ENCODE assay signal across 8 cellular contexts in genomic region chr5:178895615-178896571, GRCh38. TPM values are rescaled to one million over a fixed set of nuclear protein-coding genes. Genes with fewer than 3 reads are reported as not detected.
DNase-seq lines count a peak whose midpoint lies in the region; ATAC-seq and TF ChIP-seq lines count a peak whose summit lies in the region.

ZFP2 (plus strand) TSS chr5:178895913; CDS start chr5:178931314, 35,401 bp downstream.

- H3K79me2 ChIP-seq in GM23248 (ENCODE audit: insufficient read depth): no peaks in the 10 kb centered on the region

- no peaks in the 10 kb centered on the region for H3K9me2 ChIP-seq in GM23248 (ENCODE audit: insufficient read depth)

- H3F3A ChIP-seq in GM23248 (ENCODE audit: insufficient read depth): no peaks in the 10 kb centered on the region

- DNase-seq in A673 (ENCODE audit: low spot score) (peak; percentile 47), GM23248 (peak; percentile 76), Peyer's patch (peak; percentile 22 to 79 (median 75)), amniotic stem cell (lab: John Stamatoyannopoulos, UW) (peak; percentile 6), left ventricle myocardium inferior (peak; percentile 64), ovary (peak; percentile 37 to 75 (median 69))
- DNase-seq in stimulated activated naive CD4-positive, alpha-beta T cell treated with Interleukin-2 at 50 U/mL for 16 hours (lab: John Stamatoyannopoulos, UW): no peak

- TF ChIP-seq POLR2A in Peyer's patch (IDR thresholded peaks at IDR 0.05) (no peak), ovary (IDR thresholded peaks at IDR 0.05) (no peak)

- BruUV-seq in A673 (replicated peaks; lab: Mats Ljungman, UMichigan): no TSS peak

- WGBS in GM23248 (ENCODE audit: low coverage in 1 of 2, low lambda C conversion rate in 2 of 2, missing lambda C conversion rate in 2 of 2), 2 experiments: 3% methylated on average over 62 to 65 of the region's 79 CpGs
- WGBS in ovary, 3 donors: 0 to 2% (median 1%) methylated on average over 38 to 79 of the region's 79 CpGs

- CTCF ChIA-PET in A673 (lab: Charles Lee): no interaction called here

- POLR2A ChIA-PET in A673 (lab: Charles Lee; ENCODE audit: low non-redundant PET): no interaction called here

- intact Hi-C loops in A673 (cut with micrococcal nuclease; ENCODE audit: unreplicated experiment): no loop called here
- intact Hi-C loops in left ventricle myocardium inferior (cut with micrococcal nuclease): no loop called here
- intact Hi-C loops in ovary (cut with DNase I): no loop called here

- no peak for ATAC-seq in GM18519 (IDR thresholded peaks at IDR 0.05; ENCODE audit: low FRiP score, unreplicated experiment)

- H3K4me2 ChIP-seq in GM23248 (ENCODE audit: unreplicated experiment): peak within 1 kb of the TSS; percentile 79

- no peak for TF ChIP-seq CTCF in A673 (conservative IDR thresholded peaks at IDR 0.05; ENCODE audit: low read depth, low read length)
- no peak for TF ChIP-seq CTCF in Peyer's patch (IDR thresholded peaks at IDR 0.05)
- no peak for TF ChIP-seq CTCF in left ventricle myocardium inferior (IDR thresholded peaks at IDR 0.05; ENCODE audit: borderline replicate concordance)
- no peak for TF ChIP-seq CTCF in ovary (IDR thresholded peaks at IDR 0.05)

- no peaks in the 10 kb centered on the region for H4K20me1 ChIP-seq in GM23248 (ENCODE audit: insufficient read depth)

- H3K27me3 ChIP-seq in A673 (replicated peaks; ENCODE audit: insufficient read depth, low read depth, low read length, poor library complexity) (no peaks in the 10 kb centered on the region), GM23248 (replicated peaks; ENCODE audit: insufficient read depth) (no peaks in the 10 kb centered on the region), Peyer's patch (no peaks in the 10 kb centered on the region), left ventricle myocardium inferior (ENCODE audit: low read depth) (no peaks in the 10 kb centered on the region), ovary (no peaks in the 10 kb centered on the region)

- TF ChIP-seq EP300 in ovary (IDR thresholded peaks at IDR 0.05): no peak

- peak within 1 kb of the TSS; percentile 69 for H3K9ac ChIP-seq in GM23248

- H3K9me3 ChIP-seq in A673 (ENCODE audit: low read depth, low read length, poor library complexity, severe bottlenecking) (no peaks in the 10 kb centered on the region), GM23248 (ENCODE audit: low read depth) (no peaks in the 10 kb centered on the region), Peyer's patch (peaks cover 0 to 5% (median 0%) of the 10 kb centered on the region in 4 donors), left ventricle myocardium inferior (replicated peaks) (peaks cover 3% of the 10 kb centered on the region), ovary (no peaks in the 10 kb centered on the region)

- in situ Hi-C loops in GM23248 (cut with MboI): no loop called here

- H3K4me3 ChIP-seq in A673 (ENCODE audit: low read depth, low read length, poor library complexity, severe bottlenecking) (peak within 1 kb of the TSS; percentile 61), GM23248 (peak within 1 kb of the TSS; percentile 78), Peyer's patch (peak within 1 kb of the TSS; percentile 57 to 96 (median 68)), left ventricle myocardium inferior (peak within 1 kb of the TSS; percentile 96), ovary (peak within 1 kb of the TSS; percentile 75)

- H3K36me3 ChIP-seq in A673 (ENCODE audit: insufficient read depth, low read length, poor library complexity, severe bottlenecking) (no peaks in the 10 kb centered on the region), GM23248 (ENCODE audit: low read depth) (no peaks in the 10 kb centered on the region), Peyer's patch (no peaks in the 10 kb centered on the region), left ventricle myocardium inferior (no peaks in the 10 kb centered on the region), ovary (no peaks in the 10 kb centered on the region)

- H2AFZ ChIP-seq in GM23248: peak within 1 kb of the TSS; percentile 91

- H3K4me1 ChIP-seq in A673 (ENCODE audit: insufficient read depth, low read length, poor library complexity, severe bottlenecking) (no peaks in the 10 kb centered on the region), GM23248 (ENCODE audit: insufficient read depth) (no peaks in the 10 kb centered on the region), Peyer's patch (no peaks in the 10 kb centered on the region), left ventricle myocardium inferior (peaks cover 16% of the 10 kb centered on the region), ovary (ENCODE audit: insufficient read depth) (no peaks in the 10 kb centered on the region)

- H3K27ac ChIP-seq in A673 (ENCODE audit: low read depth, low read length, poor library complexity, severe bottlenecking) (peak within 1 kb of the TSS; percentile 46), GM23248 (no peak within 1 kb of the TSS), Peyer's patch (peak within 1 kb of the TSS in 3 of 4 donors; percentile 18 to 56 (median 55)), left ventricle myocardium inferior (replicated peaks) (peak within 1 kb of the TSS; percentile 75), ovary (peak within 1 kb of the TSS; percentile 57 to 62)

RNA-seq across cellular contexts. Expression of gene ZFP2, which starts in this region (rescaled TPM):
- total RNA-seq in A673 (2021) (0.24 and 0.43 TPM in 2 replicates), Peyer's patch (1 to 10 TPM in 1 of 4 donors, under 1 TPM in 2, not detected in 1; 0.70 to 7.4 (median 0.80) TPM), left ventricle myocardium inferior (0.80 TPM), ovary (1 to 10 TPM; 1.1 to 4.2 (median 3.4) TPM)
- total RNA-seq in GM23248 (2014; rRNA removed; shearing (Covaris generic)): 1.8 and 2.5 TPM in 2 replicates
- polyA plus RNA-seq in GM23248 (2016; fragmentation: Nextera tagmentation; extraction: Ambion mirVana) (0.65 and 0.74 TPM in 2 replicates), ovary (1 to 10 TPM; 2.4 to 3.3 TPM)

Comparison
In these comparisons a context has a peak if more than half of its experiments do, and no peak if none do; other contexts are left out.
1. Peak in DNase-seq, H3K4me3 ChIP-seq and H3K27ac ChIP-seq in A673; RNA of the gene not detected or under 1 TPM.
2. Peak in DNase-seq, H3K4me3 ChIP-seq and H3K27ac ChIP-seq in left ventricle myocardium inferior; RNA of the gene not detected or under 1 TPM.